In genomic region chr19:8208119-8208709, GRCh38 we compare ENCODE assay signal across 8 cellular contexts. TPM values are rescaled to one million over a fixed set of nuclear protein-coding genes. Genes with fewer than 3 reads are reported as not detected.
DNase-seq lines count a peak whose midpoint lies in the region; ATAC-seq and TF ChIP-seq lines count a peak whose summit lies in the region.

No MANE protein-coding gene starts in this region.

- no peak overlapping the region for H2BK120ac ChIP-seq in mesenchymal stem cell (ENCODE audit: low read depth, low read length)

- peak overlapping the region; percentile 76 for H3K27ac Mint-ChIP-seq in activated T-cell treated with anti-CD3 and anti-CD28 coated beads, Interleukin-2, amount 50 U/mL, for 72 hours

- H2BK15ac ChIP-seq in mesenchymal stem cell (ENCODE audit: low read depth, poor library complexity, severe bottlenecking), result peak overlapping the region; percentile 65

- H4K91ac ChIP-seq in mesenchymal stem cell (ENCODE audit: low read length), result peak overlapping the region; percentile 71

- peak overlapping the region; percentile 75 for H4K8ac ChIP-seq in mesenchymal stem cell (ENCODE audit: low read length)

- H3K36me3 ChIP-seq in mesenchymal stem cell (ENCODE audit: control insufficient read depth in 1 of 2, insufficient read depth in 2 of 2, low read depth in 1 of 2, low read length in 2 of 2) (no peaks in the 10 kb centered on the region), uterus (no peaks in the 10 kb centered on the region)

- H3K4me3 ChIP-seq in mesenchymal stem cell (ENCODE audit: insufficient read depth in 1 of 2, low read depth in 1 of 2, low read length in 2 of 2) (peak overlapping the region; percentile 69 to 72), uterus (peak overlapping the region; percentile 61 to 75)

- TF ChIP-seq CTCF in uterus (IDR thresholded peaks at IDR 0.05), result no peak

- H3K36me3 Mint-ChIP-seq in activated T-cell treated with anti-CD3 and anti-CD28 coated beads, Interleukin-2, amount 50 U/mL, for 72 hours (ENCODE audit: insufficient read depth in 2 of 2), result peaks cover 9 to 10% of the 10 kb centered on the region in 2 donors

- H3K4ac ChIP-seq in mesenchymal stem cell (ENCODE audit: low read depth in 1 of 2, low read length in 2 of 2), result peak overlapping the region in 1 of 2 experiments; percentile 59

- H2BK5ac ChIP-seq in mesenchymal stem cell (ENCODE audit: low read depth, low read length, poor library complexity, severe bottlenecking), result no peak overlapping the region

- DNase-seq in activated T-cell treated with anti-CD3 and anti-CD28 coated beads, Interleukin-2, amount 50 U/mL, for 72 hours, result no peak
- no peak for DNase-seq in activated T-cell treated with anti-CD3 and anti-CD28 coated beads, Interleukin-2, amount 50 U/mL, for 48 hours
- peak in 49 of 61 donors; percentile 12 to 71 (median 43) for DNase-seq in caudate nucleus (lab: John Stamatoyannopoulos, UW)
- DNase-seq in mesenchymal stem cell, result no peak
- peak; percentile 30 to 34 for DNase-seq in uterus
- no peak for DNase-seq in SW480 (ENCODE audit: low spot score)
- no peak for DNase-seq in NCI-H2196 treated with DMSO at 0.1 percent for 48 hours (lab: John Stamatoyannopoulos, UW; ENCODE audit: unreplicated experiment)

- peak overlapping the region; percentile 71 to 79 for H3K4me3 Mint-ChIP-seq in activated T-cell treated with anti-CD3 and anti-CD28 coated beads, Interleukin-2, amount 50 U/mL, for 72 hours

- H3K14ac ChIP-seq in mesenchymal stem cell (ENCODE audit: low read length in 2 of 2), result no peak overlapping the region

- H3K18ac ChIP-seq in mesenchymal stem cell (ENCODE audit: low read depth in 1 of 2, low read length in 2 of 2), result no peak overlapping the region

- H3K4me1 ChIP-seq in mesenchymal stem cell (ENCODE audit: control insufficient read depth, insufficient read depth, low read depth, low read length) (peaks cover 18% of the 10 kb centered on the region), uterus (peaks cover 0 to 7% of the 10 kb centered on the region in 2 donors)

- no peak for ATAC-seq in activated T-cell treated with anti-CD3 and anti-CD28 coated beads, Interleukin-2, amount 50 U/mL, for 72 hours (replicated peaks in 1 of 2)
- no peak for ATAC-seq in HG02759 (IDR thresholded peaks at IDR 0.05; ENCODE audit: unreplicated experiment)

- H3K79me1 ChIP-seq in mesenchymal stem cell (replicated peaks; ENCODE audit: low read length, poor library complexity, severe bottlenecking), result peaks cover 6% of the 10 kb centered on the region

- H2AFZ ChIP-seq in mesenchymal stem cell (ENCODE audit: low read depth, low read length), result no peak overlapping the region

- no peaks in the 10 kb centered on the region for H3K27me3 Mint-ChIP-seq in activated T-cell treated with anti-CD3 and anti-CD28 coated beads, Interleukin-2, amount 50 U/mL, for 72 hours (ENCODE audit: low read depth)

- no peaks in the 10 kb centered on the region for H3K9me3 Mint-ChIP-seq in activated T-cell treated with anti-CD3 and anti-CD28 coated beads, Interleukin-2, amount 50 U/mL, for 72 hours

- no peak for TF ChIP-seq POLR2A in uterus (IDR thresholded peaks at IDR 0.05)

- H3K9me3 ChIP-seq in mesenchymal stem cell (ENCODE audit: control insufficient read depth, low read length), result no peaks in the 10 kb centered on the region
- no peaks in the 10 kb centered on the region for H3K9me3 ChIP-seq in uterus

- intact Hi-C loops in uterus (cut with DNase I; ENCODE audit: low total_unique reads), result no loop called here

- peaks cover 36% of the 10 kb centered on the region for H3K4me1 Mint-ChIP-seq in activated T-cell treated with anti-CD3 and anti-CD28 coated beads, Interleukin-2, amount 50 U/mL, for 72 hours (ENCODE audit: low read depth)

- 50% methylated on average over 26 of the region's 26 CpGs for WGBS in mesenchymal stem cell

- no peak overlapping the region for H2BK12ac ChIP-seq in mesenchymal stem cell (ENCODE audit: low read length in 2 of 2)

- H3K27ac ChIP-seq in caudate nucleus (ENCODE audit: low read depth, low read length) (peak overlapping the region; percentile 94), mesenchymal stem cell (ENCODE audit: low read length, poor library complexity, severe bottlenecking) (no peak overlapping the region), uterus (peak overlapping the region; percentile 40 to 74)

- H3K23ac ChIP-seq in mesenchymal stem cell (ENCODE audit: low read length in 2 of 2), result no peak overlapping the region

- peak overlapping the region; percentile 66 for H3K4me2 ChIP-seq in mesenchymal stem cell (ENCODE audit: low read length, poor library complexity, severe bottlenecking)

- peak overlapping the region; percentile 69 for H3K9ac ChIP-seq in mesenchymal stem cell (ENCODE audit: low read length)

- H3K27me3 ChIP-seq in mesenchymal stem cell (ENCODE audit: control insufficient read depth in 1 of 2, insufficient read depth in 1 of 2, low read length in 2 of 2), result peaks cover 7 to 19% of the 10 kb centered on the region in 2 experiments
- H3K27me3 ChIP-seq in uterus, result no peaks in the 10 kb centered on the region

- H2AK5ac ChIP-seq in mesenchymal stem cell (ENCODE audit: low read length, severe bottlenecking), result no peak overlapping the region

RNA-seq across cellular contexts. Expression of gene CERS4, which starts 1.0 kb away (rescaled TPM):
- 10 to 100 TPM; 23.2 to 29.5 TPM for total RNA-seq in activated T-cell treated with anti-CD3 and anti-CD28 coated beads, Interleukin-2, amount 50 U/mL, for 72 hours
- 11.7 TPM for polyA plus RNA-seq in mesenchymal stem cell (2013, experiment 1 of 2)
- polyA plus RNA-seq in mesenchymal stem cell (2013, experiment 2 of 2), result 12.0 TPM
- total RNA-seq in uterus, result 10 to 100 TPM; 37.1 to 60.8 (median 38.7) TPM

RNA-seq across cellular contexts. Expression of gene FBN3, which starts 58.8 kb away (rescaled TPM):
- total RNA-seq in activated T-cell treated with anti-CD3 and anti-CD28 coated beads, Interleukin-2, amount 50 U/mL, for 72 hours, result not detected
- not detected for polyA plus RNA-seq in mesenchymal stem cell (2013, experiment 1 of 2)
- polyA plus RNA-seq in mesenchymal stem cell (2013, experiment 2 of 2), result not detected
- 10 to 100 TPM in 1 of 4 donors, under 1 TPM in 1, not detected in 2; 0.06 to 32.8 TPM for total RNA-seq in uterus

Comparison
In these comparisons a context has a peak if more than half of its experiments do, and no peak if none do; other contexts are left out.
1. DNase-seq: peak in caudate nucleus (49 of 61) and uterus (2 of 2); none in activated T-cell treated with anti-CD3 and anti-CD28 coated beads, Interleukin-2, amount 50 U/mL, for 72 hours (0 of 2), activated T-cell treated with anti-CD3 and anti-CD28 coated beads, Interleukin-2, amount 50 U/mL, for 48 hours (0 of 2), mesenchymal stem cell (single experiment), SW480 (single experiment) and NCI-H2196 treated with DMSO at 0.1 percent for 48 hours (single experiment).